In the genomic region with DNA sequence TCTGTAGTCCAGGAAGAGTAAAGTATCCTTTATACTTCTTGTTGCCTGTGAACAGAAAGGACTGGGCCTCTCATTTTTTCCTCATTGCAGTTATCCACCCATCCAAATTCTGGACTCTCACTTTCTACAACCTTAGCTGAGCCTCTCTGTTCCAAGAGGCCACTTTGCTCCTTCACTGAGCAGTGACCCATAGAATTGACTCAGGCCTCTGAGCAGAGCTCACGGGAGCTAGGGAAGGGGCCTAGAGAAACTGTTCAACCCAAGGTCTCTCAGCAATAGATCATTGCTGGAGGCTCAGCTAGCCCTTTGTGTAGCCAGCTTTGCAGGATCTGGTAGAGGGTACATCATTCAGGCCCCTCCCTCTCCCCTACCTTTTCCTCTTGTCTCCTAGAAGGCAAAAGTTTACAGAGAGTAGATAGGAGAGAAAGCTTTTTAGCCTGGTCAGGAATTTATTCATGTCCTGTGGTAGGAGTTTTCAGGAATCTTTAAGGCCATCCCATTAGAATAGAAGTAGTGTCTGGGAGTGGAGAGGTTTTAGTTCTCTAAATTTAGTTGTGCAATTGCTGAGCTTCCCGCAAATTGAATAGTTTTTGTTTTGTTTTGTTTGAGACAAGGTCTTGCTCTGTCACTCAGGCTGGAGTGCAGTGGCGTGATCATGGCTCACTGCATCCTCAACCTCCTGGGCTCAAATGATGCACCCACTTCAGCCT, we compare ENCODE assay signal across 1 cellular context.
TF ChIP-seq lines count a peak whose summit lies in the region.

No MANE protein-coding gene starts in this region.

TF ChIP-seq in GM23338, 12 proteins besides CTCF, POLR2A, EP300 and RAD21 (continued from another document):
- TF ChIP-seq, protein P1, sequence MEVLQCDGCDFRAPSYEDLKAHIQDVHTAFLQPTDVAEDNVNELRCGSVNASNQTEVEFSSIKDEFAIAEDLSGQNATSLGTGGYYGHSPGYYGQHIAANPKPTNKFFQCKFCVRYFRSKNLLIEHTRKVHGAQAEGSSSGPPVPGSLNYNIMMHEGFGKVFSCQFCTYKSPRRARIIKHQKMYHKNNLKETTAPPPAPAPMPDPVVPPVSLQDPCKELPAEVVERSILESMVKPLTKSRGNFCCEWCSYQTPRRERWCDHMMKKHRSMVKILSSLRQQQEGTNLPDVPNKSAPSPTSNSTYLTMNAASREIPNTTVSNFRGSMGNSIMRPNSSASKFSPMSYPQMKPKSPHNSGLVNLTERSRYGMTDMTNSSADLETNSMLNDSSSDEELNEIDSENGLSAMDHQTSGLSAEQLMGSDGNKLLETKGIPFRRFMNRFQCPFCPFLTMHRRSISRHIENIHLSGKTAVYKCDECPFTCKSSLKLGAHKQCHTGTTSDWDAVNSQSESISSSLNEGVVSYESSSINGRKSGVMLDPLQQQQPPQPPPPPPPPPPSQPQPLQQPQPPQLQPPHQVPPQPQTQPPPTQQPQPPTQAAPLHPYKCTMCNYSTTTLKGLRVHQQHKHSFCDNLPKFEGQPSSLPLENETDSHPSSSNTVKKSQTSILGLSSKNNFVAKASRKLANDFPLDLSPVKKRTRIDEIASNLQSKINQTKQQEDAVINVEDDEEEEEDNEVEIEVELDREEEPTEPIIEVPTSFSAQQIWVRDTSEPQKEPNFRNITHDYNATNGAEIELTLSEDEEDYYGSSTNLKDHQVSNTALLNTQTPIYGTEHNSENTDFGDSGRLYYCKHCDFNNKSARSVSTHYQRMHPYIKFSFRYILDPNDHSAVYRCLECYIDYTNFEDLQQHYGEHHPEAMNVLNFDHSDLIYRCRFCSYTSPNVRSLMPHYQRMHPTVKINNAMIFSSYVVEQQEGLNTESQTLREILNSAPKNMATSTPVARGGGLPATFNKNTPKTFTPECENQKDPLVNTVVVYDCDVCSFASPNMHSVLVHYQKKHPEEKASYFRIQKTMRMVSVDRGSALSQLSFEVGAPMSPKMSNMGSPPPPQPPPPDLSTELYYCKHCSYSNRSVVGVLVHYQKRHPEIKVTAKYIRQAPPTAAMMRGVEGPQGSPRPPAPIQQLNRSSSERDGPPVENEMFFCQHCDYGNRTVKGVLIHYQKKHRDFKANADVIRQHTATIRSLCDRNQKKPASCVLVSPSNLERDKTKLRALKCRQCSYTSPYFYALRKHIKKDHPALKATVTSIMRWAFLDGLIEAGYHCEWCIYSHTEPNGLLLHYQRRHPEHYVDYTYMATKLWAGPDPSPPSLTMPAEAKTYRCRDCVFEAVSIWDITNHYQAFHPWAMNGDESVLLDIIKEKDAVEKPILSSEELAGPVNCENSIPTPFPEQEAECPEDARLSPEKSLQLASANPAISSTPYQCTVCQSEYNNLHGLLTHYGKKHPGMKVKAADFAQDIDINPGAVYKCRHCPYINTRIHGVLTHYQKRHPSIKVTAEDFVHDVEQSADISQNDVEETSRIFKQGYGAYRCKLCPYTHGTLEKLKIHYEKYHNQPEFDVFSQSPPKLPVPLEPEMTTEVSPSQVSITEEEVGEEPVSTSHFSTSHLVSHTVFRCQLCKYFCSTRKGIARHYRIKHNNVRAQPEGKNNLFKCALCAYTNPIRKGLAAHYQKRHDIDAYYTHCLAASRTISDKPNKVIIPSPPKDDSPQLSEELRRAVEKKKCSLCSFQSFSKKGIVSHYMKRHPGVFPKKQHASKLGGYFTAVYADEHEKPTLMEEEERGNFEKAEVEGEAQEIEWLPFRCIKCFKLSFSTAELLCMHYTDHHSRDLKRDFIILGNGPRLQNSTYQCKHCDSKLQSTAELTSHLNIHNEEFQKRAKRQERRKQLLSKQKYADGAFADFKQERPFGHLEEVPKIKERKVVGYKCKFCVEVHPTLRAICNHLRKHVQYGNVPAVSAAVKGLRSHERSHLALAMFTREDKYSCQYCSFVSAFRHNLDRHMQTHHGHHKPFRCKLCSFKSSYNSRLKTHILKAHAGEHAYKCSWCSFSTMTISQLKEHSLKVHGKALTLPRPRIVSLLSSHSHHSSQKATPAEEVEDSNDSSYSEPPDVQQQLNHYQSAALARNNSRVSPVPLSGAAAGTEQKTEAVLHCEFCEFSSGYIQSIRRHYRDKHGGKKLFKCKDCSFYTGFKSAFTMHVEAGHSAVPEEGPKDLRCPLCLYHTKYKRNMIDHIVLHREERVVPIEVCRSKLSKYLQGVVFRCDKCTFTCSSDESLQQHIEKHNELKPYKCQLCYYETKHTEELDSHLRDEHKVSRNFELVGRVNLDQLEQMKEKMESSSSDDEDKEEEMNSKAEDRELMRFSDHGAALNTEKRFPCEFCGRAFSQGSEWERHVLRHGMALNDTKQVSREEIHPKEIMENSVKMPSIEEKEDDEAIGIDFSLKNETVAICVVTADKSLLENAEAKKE (CRISPR knock-in tag; IDR thresholded peaks at IDR 0.05): no peak
- TF ChIP-seq ZNF114 (CRISPR knock-in tag; IDR thresholded peaks at IDR 0.05) (no peak), ZNF331 (CRISPR knock-in tag; IDR thresholded peaks at IDR 0.05; ENCODE audit: low read depth) (no peak)
